ENCODE assay signal across 17 cellular contexts in the genomic region with DNA sequence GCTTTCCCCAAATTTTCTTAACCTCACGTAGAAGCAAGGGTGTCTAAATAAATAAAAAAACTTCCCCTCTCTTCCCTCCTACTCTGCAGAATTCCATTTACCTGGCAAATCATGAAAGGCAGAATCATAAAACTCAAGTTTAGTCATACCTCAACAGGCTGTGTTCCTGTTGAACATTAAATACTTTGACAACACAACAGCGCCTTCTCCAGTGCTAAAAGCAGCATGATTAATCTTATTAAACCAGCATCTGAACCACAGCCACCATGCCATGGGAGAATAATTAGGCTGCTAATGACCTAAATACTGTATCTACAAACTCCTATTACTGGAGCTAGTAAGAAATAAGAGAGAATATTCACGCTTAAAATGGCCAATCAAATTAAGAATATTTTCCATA.
DNase-seq lines count a peak whose midpoint lies in the region; ATAC-seq and TF ChIP-seq lines count a peak whose summit lies in the region.
"Had no signal": no experiment of that assay in that cellular context is flagged by ENCODE, and none has a peak within 500 bp of the region (broad histone marks: within the 10 kb centered on the region; RNA-seq: fewer than 3 reads in every experiment).

No MANE protein-coding gene starts in this region.

- 80% methylated on average over 3 of the region's 3 CpGs for WGBS in mammary epithelial cell (ENCODE audit: low coverage, missing lambda C conversion rate)
- WGBS in liver = 56% methylated on average over 3 of the region's 3 CpGs
- 77 to 92% methylated on average over 3 of the region's 3 CpGs for WGBS in thyroid gland, 2 donors

- H4K20me1 ChIP-seq in mammary epithelial cell (ENCODE audit: insufficient read depth, low read length) = no peaks in the 10 kb centered on the region

- dilution Hi-C loops in mammary epithelial cell (cut with HindIII; ENCODE audit: low sequenced_read_pairs) = no loop called here

- H3K4me1 ChIP-seq in mammary epithelial cell (ENCODE audit: insufficient read depth, low read length) = no peaks in the 10 kb centered on the region
- H3K4me1 ChIP-seq in liver (ENCODE audit: control insufficient read depth in 4 of 4, insufficient read depth in 4 of 4, low read length in 3 of 4) = peaks cover 5 to 33% (median 25%) of the 10 kb centered on the region in 4 donors
- H3K4me1 ChIP-seq in thyroid gland = no peaks in the 10 kb centered on the region
- H3K4me1 ChIP-seq: esophagus squamous epithelium had no signal

- H3K4me3 ChIP-seq in mammary epithelial cell (replicated peaks in 1 of 3; ENCODE audit: insufficient read depth in 1 of 3, low read depth in 2 of 3, low read length in 3 of 3) = no peak overlapping the region
- H3K4me3 ChIP-seq in liver (ENCODE audit: low read depth in 1 of 3, low read length in 3 of 3) = no peak overlapping the region
- H3K4me3 ChIP-seq in thyroid gland (replicated peaks in 1 of 3) = no peak overlapping the region
- H3K4me3 ChIP-seq: esophagus squamous epithelium had no signal

- H3K9me3 ChIP-seq in mammary epithelial cell (replicated peaks; ENCODE audit: insufficient read depth, low read length) = no peaks in the 10 kb centered on the region
- H3K9me3 ChIP-seq in liver (ENCODE audit: control insufficient read depth in 4 of 4, low read length in 3 of 4) = no peaks in the 10 kb centered on the region
- H3K9me3 ChIP-seq in thyroid gland = no peaks in the 10 kb centered on the region
- H3K9me3 ChIP-seq: esophagus squamous epithelium had no signal

- TF ChIP-seq RAD21 in liver (IDR thresholded peaks at IDR 0.05) = peak; percentile 70 to 73

- H3K9ac ChIP-seq in mammary epithelial cell (ENCODE audit: insufficient read depth, low read length) (no peak overlapping the region), liver (ENCODE audit: low read depth in 1 of 2, low read length in 2 of 2) (no peak overlapping the region)

- DNase-seq in EH (ENCODE audit: low read depth) (peak; percentile 47), LHCN-M2 (ENCODE audit: low read depth) (peak; percentile 45), mammary epithelial cell (peak; percentile 33), thyroid gland (no peak), NCI-H1436 treated with DMSO at 0.1 percent for 48 hours (lab: John Stamatoyannopoulos, UW) (no peak)
- DNase-seq: activated CD4-positive, alpha-beta T cell treated with anti-CD3 and anti-CD28 coated beads for 4 hours; CD8-positive, alpha-beta memory T cell; central memory CD4-positive, alpha-beta T cell; esophagus squamous epithelium; immature natural killer cell; NCI-H1092; stimulated activated CD4-positive, alpha-beta T cell treated with anti-CD3 and anti-CD28 coated beads, Interleukin-15, amount 100 ng/mL, for 24 hours; stimulated activated CD8-positive, alpha-beta memory T cell treated with anti-CD3 and anti-CD28 coated beads, Interleukin-4, amount 100 ng/mL, for 48 hours; SW 1271 had no signal

- TF ChIP-seq CTCF in mammary epithelial cell (conservative IDR thresholded peaks at IDR 0.05 in 1 of 2, IDR thresholded peaks at IDR 0.05 in 1 of 2; ENCODE audit: extremely low read depth in 1 of 2, insufficient read depth in 1 of 2, low read depth in 1 of 2, low read length in 2 of 2) = peak in 1 of 2 donors; percentile 26
- peak; percentile 3 for TF ChIP-seq CTCF in liver (IDR thresholded peaks at IDR 0.05; ENCODE audit: low read depth, low read length, missing input control)
- no peak for TF ChIP-seq CTCF in thyroid gland (IDR thresholded peaks at IDR 0.05)

- H3K4me2 ChIP-seq in mammary epithelial cell (ENCODE audit: insufficient read depth, low read depth, low read length) = no peak overlapping the region

- H3K27me3 ChIP-seq in mammary epithelial cell (ENCODE audit: insufficient read depth, low read length) (no peaks in the 10 kb centered on the region), liver (ENCODE audit: control insufficient read depth in 4 of 4, insufficient read depth in 4 of 4, low read length in 3 of 4) (no peaks in the 10 kb centered on the region), thyroid gland (no peaks in the 10 kb centered on the region)
- H3K27me3 ChIP-seq: esophagus squamous epithelium had no signal

- CTCF ChIA-PET in mammary epithelial cell (lab: Charles Lee; ENCODE audit: low non-redundant PET) = no interaction called here

- in situ Hi-C loops in mammary epithelial cell (cut with MboI; ENCODE audit: low sequenced_read_pairs in 2 of 2) = no loop called here

- ATAC-seq in HG03159 (IDR thresholded peaks at IDR 0.05; ENCODE audit: unreplicated experiment) (no peak), HG03045 (IDR thresholded peaks at IDR 0.05; ENCODE audit: unreplicated experiment) (no peak)

- BruUV-seq in mammary epithelial cell (replicated peaks; lab: Mats Ljungman, UMichigan) = no TSS peak

- H2AFZ ChIP-seq in mammary epithelial cell (ENCODE audit: low read depth, low read length) = no peak overlapping the region

- H3K36me3 ChIP-seq in mammary epithelial cell (ENCODE audit: insufficient read depth, low read length) = no peaks in the 10 kb centered on the region
- H3K36me3 ChIP-seq in liver (ENCODE audit: control insufficient read depth in 4 of 4, insufficient read depth in 3 of 4, low read depth in 1 of 4, low read length in 3 of 4) = no peaks in the 10 kb centered on the region
- H3K36me3 ChIP-seq in thyroid gland = no peaks in the 10 kb centered on the region
- H3K36me3 ChIP-seq: esophagus squamous epithelium had no signal

- H3K27ac ChIP-seq in mammary epithelial cell (ENCODE audit: insufficient read depth, low read depth, low read length) (no peak overlapping the region), liver (ENCODE audit: low read depth in 1 of 2, low read length in 2 of 2) (no peak overlapping the region), thyroid gland (no peak overlapping the region)
- H3K27ac ChIP-seq: esophagus squamous epithelium had no signal

- intact Hi-C loops in mammary epithelial cell (cut with micrococcal nuclease) (loop anchor here (1.0 to 2.0 kb wide), 2 partner anchors 330 to 422 kb away; no protein-coding TSS in a partner anchor), thyroid gland (cut with DNase I) (no loop called here)

- no peak for TF ChIP-seq POLR2A in thyroid gland (IDR thresholded peaks at IDR 0.05)

- H3K79me2 ChIP-seq in mammary epithelial cell (ENCODE audit: insufficient read depth, low read length) = no peaks in the 10 kb centered on the region

TF ChIP-seq in liver, 16 proteins besides CTCF, POLR2A, EP300 and RAD21 (continues in another document):
- TF ChIP-seq, protein P1, sequence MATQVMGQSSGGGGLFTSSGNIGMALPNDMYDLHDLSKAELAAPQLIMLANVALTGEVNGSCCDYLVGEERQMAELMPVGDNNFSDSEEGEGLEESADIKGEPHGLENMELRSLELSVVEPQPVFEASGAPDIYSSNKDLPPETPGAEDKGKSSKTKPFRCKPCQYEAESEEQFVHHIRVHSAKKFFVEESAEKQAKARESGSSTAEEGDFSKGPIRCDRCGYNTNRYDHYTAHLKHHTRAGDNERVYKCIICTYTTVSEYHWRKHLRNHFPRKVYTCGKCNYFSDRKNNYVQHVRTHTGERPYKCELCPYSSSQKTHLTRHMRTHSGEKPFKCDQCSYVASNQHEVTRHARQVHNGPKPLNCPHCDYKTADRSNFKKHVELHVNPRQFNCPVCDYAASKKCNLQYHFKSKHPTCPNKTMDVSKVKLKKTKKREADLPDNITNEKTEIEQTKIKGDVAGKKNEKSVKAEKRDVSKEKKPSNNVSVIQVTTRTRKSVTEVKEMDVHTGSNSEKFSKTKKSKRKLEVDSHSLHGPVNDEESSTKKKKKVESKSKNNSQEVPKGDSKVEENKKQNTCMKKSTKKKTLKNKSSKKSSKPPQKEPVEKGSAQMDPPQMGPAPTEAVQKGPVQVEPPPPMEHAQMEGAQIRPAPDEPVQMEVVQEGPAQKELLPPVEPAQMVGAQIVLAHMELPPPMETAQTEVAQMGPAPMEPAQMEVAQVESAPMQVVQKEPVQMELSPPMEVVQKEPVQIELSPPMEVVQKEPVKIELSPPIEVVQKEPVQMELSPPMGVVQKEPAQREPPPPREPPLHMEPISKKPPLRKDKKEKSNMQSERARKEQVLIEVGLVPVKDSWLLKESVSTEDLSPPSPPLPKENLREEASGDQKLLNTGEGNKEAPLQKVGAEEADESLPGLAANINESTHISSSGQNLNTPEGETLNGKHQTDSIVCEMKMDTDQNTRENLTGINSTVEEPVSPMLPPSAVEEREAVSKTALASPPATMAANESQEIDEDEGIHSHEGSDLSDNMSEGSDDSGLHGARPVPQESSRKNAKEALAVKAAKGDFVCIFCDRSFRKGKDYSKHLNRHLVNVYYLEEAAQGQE (IDR thresholded peaks at IDR 0.05) = no peak
- no peak for TF ChIP-seq YY1 (IDR thresholded peaks at IDR 0.05)
- TF ChIP-seq, protein P2, sequence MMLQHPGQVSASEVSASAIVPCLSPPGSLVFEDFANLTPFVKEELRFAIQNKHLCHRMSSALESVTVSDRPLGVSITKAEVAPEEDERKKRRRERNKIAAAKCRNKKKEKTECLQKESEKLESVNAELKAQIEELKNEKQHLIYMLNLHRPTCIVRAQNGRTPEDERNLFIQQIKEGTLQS (IDR thresholded peaks at IDR 0.05) = no peak
- no peak for TF ChIP-seq JUND (IDR thresholded peaks at IDR 0.05)
- TF ChIP-seq, protein P3, sequence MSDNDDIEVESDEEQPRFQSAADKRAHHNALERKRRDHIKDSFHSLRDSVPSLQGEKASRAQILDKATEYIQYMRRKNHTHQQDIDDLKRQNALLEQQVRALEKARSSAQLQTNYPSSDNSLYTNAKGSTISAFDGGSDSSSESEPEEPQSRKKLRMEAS (IDR thresholded peaks at IDR 0.05) = no peak
- no peak for TF ChIP-seq FOXA1 (IDR thresholded peaks at IDR 0.05)
- TF ChIP-seq FOXA2 (IDR thresholded peaks at IDR 0.05) = no peak
- no peak for TF ChIP-seq HNF4G (IDR thresholded peaks at IDR 0.05)
- TF ChIP-seq NR2F2 (IDR thresholded peaks at IDR 0.05) = no peak
- no peak for TF ChIP-seq TAF1 (conservative IDR thresholded peaks at IDR 0.05)
- no peak for TF ChIP-seq SP1 (IDR thresholded peaks at IDR 0.05)
- TF ChIP-seq EGR1 (IDR thresholded peaks at IDR 0.05; ENCODE audit: low read depth in 2 of 2) = no peak
- TF ChIP-seq HNF4A (conservative IDR thresholded peaks at IDR 0.05) = no peak
- no peak for TF ChIP-seq GABPA (IDR thresholded peaks at IDR 0.05 in 1 of 2, conservative IDR thresholded peaks at IDR 0.05 in 1 of 2)

Comparison
In these comparisons a context has a peak if more than half of its experiments do, and no peak if none do; other contexts are left out.
1. DNase-seq: peak in EH (single experiment), LHCN-M2 (single experiment) and mammary epithelial cell (single experiment); none in thyroid gland (0 of 2) and NCI-H1436 treated with DMSO at 0.1 percent for 48 hours (single experiment).